ENCODE assay signal across 10 cellular contexts in the genomic region with DNA sequence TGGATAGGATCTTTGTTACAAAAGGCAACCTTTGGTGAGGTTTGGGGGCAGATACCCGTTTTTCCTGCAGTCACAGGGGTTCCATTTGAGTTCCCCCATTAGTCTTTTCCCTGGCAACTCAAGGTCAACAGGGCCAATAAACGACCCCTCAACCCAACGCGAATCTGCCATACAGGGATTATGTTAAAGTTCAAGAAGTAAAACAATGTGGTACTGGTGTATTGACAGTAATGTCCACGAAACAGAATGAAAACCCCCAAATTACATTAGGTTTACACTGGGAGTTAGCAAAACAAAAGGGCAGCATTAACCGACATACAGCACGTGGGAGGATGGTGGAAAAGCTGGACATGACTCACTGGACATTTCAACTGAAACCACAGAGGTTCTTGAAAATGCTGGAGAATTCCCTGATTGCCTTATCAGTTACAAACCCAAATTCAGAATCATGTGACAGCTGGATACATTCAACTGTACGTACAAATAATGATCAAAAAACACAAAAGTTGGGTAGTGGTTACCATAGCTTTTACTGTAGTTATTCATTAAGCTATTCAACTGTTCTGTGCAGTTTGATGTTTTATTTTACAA. TPM values are rescaled to one million over a fixed set of nuclear protein-coding genes. Genes with fewer than 3 reads are reported as not detected.
A peak's percentile ranks its signal among the peaks of the same experiment; 100 is the strongest.
DNase-seq lines count a peak whose midpoint lies in the region; ATAC-seq and TF ChIP-seq lines count a peak whose summit lies in the region.
"Had no signal": no experiment of that assay in that cellular context is flagged by ENCODE, and none has a peak within 500 bp of the region (broad histone marks: within the 10 kb centered on the region; RNA-seq: fewer than 3 reads in every experiment).

No MANE protein-coding gene starts in this region.

- peaks cover 0 to 53% (median 19%) of the 10 kb centered on the region in 3 donors for H3K36me3 Mint-ChIP-seq in CD8-positive, alpha-beta memory T cell
- H3K36me3 Mint-ChIP-seq in endodermal cell (ENCODE audit: low read depth) (peaks cover 23% of the 10 kb centered on the region), neural progenitor cell (peaks cover 19% of the 10 kb centered on the region)

- H3F3A ChIP-seq in neural progenitor cell (ENCODE audit: low read depth): peaks cover 11% of the 10 kb centered on the region

- no peak overlapping the region for H2AFZ ChIP-seq in neural progenitor cell (replicated peaks)

- no peaks in the 10 kb centered on the region for H3K79me2 ChIP-seq in neural progenitor cell (ENCODE audit: low read depth)

- no peak overlapping the region for H3K4me3 ChIP-seq in CD8-positive, alpha-beta memory T cell (ENCODE audit: low read length)
- H3K4me3 ChIP-seq in endodermal cell (ENCODE audit: low read length) (peak overlapping the region; percentile 88), neural progenitor cell (peak overlapping the region; percentile 69)

- in situ Hi-C loops in KBM-7 (cut with MboI; ENCODE audit: low pct_unique_long_range_greater_than_20kb, low sequenced_read_pairs): loop anchor here (25.0 kb wide), 1 partner anchor 176 kb away; no protein-coding TSS in a partner anchor

- TF ChIP-seq CTCF in endodermal cell (conservative IDR thresholded peaks at IDR 0.05) (no peak), neural progenitor cell (IDR thresholded peaks at IDR 0.05) (no peak)

- DNase-seq in CD8-positive, alpha-beta memory T cell: no peak
- DNase-seq in OCI-M1 (lab: John Stamatoyannopoulos, UW) (peak; percentile 20), endodermal cell (peak; percentile 48), neural progenitor cell (ENCODE audit: low spot score) (no peak), KBM-7 (no peak), GM19240 (ENCODE audit: insufficient read length, low spot score) (no peak), NCI-H524 treated with DMSO at 0.1 percent for 48 hours (lab: John Stamatoyannopoulos, UW) (no peak)

- peak overlapping the region; percentile 7 for H3K9ac ChIP-seq in endodermal cell (ENCODE audit: extremely low read depth, low read length, poor library complexity, severe bottlenecking)
- no peak overlapping the region for H3K9ac ChIP-seq in neural progenitor cell
- H3K9ac ChIP-seq: KMS-11 had no signal

- peak overlapping the region; percentile 39 for H3K27ac ChIP-seq in CD8-positive, alpha-beta memory T cell (ENCODE audit: low read depth, low read length)
- H3K27ac ChIP-seq in endodermal cell (ENCODE audit: low read depth, low read length) (no peak overlapping the region), neural progenitor cell (no peak overlapping the region)
- H3K27ac ChIP-seq: KMS-11 had no signal

- peak overlapping the region in 1 of 7 donors; percentile 61 for H3K4me3 Mint-ChIP-seq in CD8-positive, alpha-beta memory T cell
- H3K4me3 Mint-ChIP-seq in endodermal cell (peak overlapping the region; percentile 74), neural progenitor cell (peak overlapping the region; percentile 89)

- no peaks in the 10 kb centered on the region for H3K9me3 ChIP-seq in CD8-positive, alpha-beta memory T cell (ENCODE audit: low read length)
- no peaks in the 10 kb centered on the region for H3K9me3 ChIP-seq in endodermal cell (ENCODE audit: control insufficient read depth, low read length)
- H3K9me3 ChIP-seq in neural progenitor cell (ENCODE audit: low read depth): no peaks in the 10 kb centered on the region

- H3K27ac Mint-ChIP-seq in CD8-positive, alpha-beta memory T cell: peak overlapping the region in 3 of 8 donors; percentile 8 to 58 (median 21)
- H3K27ac Mint-ChIP-seq in endodermal cell (peak overlapping the region; percentile 92), neural progenitor cell (peak overlapping the region; percentile 99)

- no peaks in the 10 kb centered on the region for H4K20me1 ChIP-seq in neural progenitor cell (ENCODE audit: low read depth)

- peaks cover 6% of the 10 kb centered on the region for H3K36me3 ChIP-seq in CD8-positive, alpha-beta memory T cell (ENCODE audit: insufficient read depth, low read length)
- no peaks in the 10 kb centered on the region for H3K36me3 ChIP-seq in endodermal cell (ENCODE audit: control insufficient read depth, insufficient read depth, low read length)
- no peaks in the 10 kb centered on the region for H3K36me3 ChIP-seq in neural progenitor cell

- POLR2A ChIA-PET in CD8-positive, alpha-beta memory T cell (lab: Charles Lee): interaction anchor here (1.0 kb wide), 1 partner anchor 156 kb away, joined by 3 read pairs; the partner anchor contains the start of gene SMPD4

- ATAC-seq in HG03439 (IDR thresholded peaks at IDR 0.05; ENCODE audit: unreplicated experiment): no peak
- ATAC-seq: naive thymus-derived CD8-positive, alpha-beta T cell had no signal

- H3K4me1 ChIP-seq in CD8-positive, alpha-beta memory T cell (ENCODE audit: insufficient read depth, low read length): peaks cover 11% of the 10 kb centered on the region
- no peaks in the 10 kb centered on the region for H3K4me1 ChIP-seq in endodermal cell (ENCODE audit: control insufficient read depth, insufficient read depth, low read length)
- H3K4me1 ChIP-seq in neural progenitor cell: peaks cover 3% of the 10 kb centered on the region

- CTCF ChIA-PET in CD8-positive, alpha-beta memory T cell (lab: Charles Lee): interaction anchor here (0.7 kb wide), 1 partner anchor 1899 kb away, joined by 3 read pairs; no protein-coding TSS in a partner anchor

- peaks cover under 1 to 2% of the 10 kb centered on the region in 2 donors for H3K27me3 Mint-ChIP-seq in CD8-positive, alpha-beta memory T cell
- H3K27me3 Mint-ChIP-seq in endodermal cell (ENCODE audit: insufficient read depth) (peaks cover 16% of the 10 kb centered on the region), neural progenitor cell (ENCODE audit: insufficient read depth, low read depth) (peaks cover 30% of the 10 kb centered on the region)

- WGBS in endodermal cell (ENCODE audit: insufficient coverage in 1 of 2, insufficient read length in 1 of 2), 2 experiments: 73 to 79% methylated on average over 6 to 8 of the region's 8 CpGs

- no peaks in the 10 kb centered on the region for H3K27me3 ChIP-seq in CD8-positive, alpha-beta memory T cell (ENCODE audit: insufficient read depth, low read length, poor library complexity, severe bottlenecking)
- H3K27me3 ChIP-seq in endodermal cell (ENCODE audit: control insufficient read depth, insufficient read depth, low read length, poor library complexity, severe bottlenecking) (no peaks in the 10 kb centered on the region), neural progenitor cell (no peaks in the 10 kb centered on the region)

- peak overlapping the region; percentile 80 for H3K4me2 ChIP-seq in neural progenitor cell
- H3K4me2 ChIP-seq: KMS-11 had no signal

- no peaks in the 10 kb centered on the region for H3K9me3 Mint-ChIP-seq in CD8-positive, alpha-beta memory T cell
- H3K9me3 Mint-ChIP-seq in endodermal cell (no peaks in the 10 kb centered on the region), neural progenitor cell (peaks cover 11% of the 10 kb centered on the region)
- H3K9me3 Mint-ChIP-seq: naive thymus-derived CD8-positive, alpha-beta T cell had no signal

- peaks cover 21 to 28% (median 26%) of the 10 kb centered on the region in 3 donors for H3K4me1 Mint-ChIP-seq in CD8-positive, alpha-beta memory T cell
- H3K4me1 Mint-ChIP-seq in endodermal cell (peaks cover 15% of the 10 kb centered on the region), neural progenitor cell (peaks cover 28% of the 10 kb centered on the region)

RNA-seq across cellular contexts. Expression of gene IMP4, which starts 4.9 kb away (rescaled TPM):
- 100 to 1,000 TPM; 227 to 239 TPM for total RNA-seq in CD8-positive, alpha-beta memory T cell
- 86.8 TPM for polyA plus RNA-seq in CD8-positive, alpha-beta memory T cell
- total RNA-seq in endodermal cell (10 to 100 TPM; 47.1 to 55.1 TPM), neural progenitor cell (ENCODE audit: low replicate concordance) (23.3 and 51.4 TPM in 2 replicates)
- 38.5 TPM for polyA plus RNA-seq in endodermal cell (2013, experiment 1 of 2)
- polyA plus RNA-seq in endodermal cell (2013, experiment 2 of 2): 36.8 TPM

RNA-seq across cellular contexts. Expression of gene PTPN18, which starts 18.0 kb away (rescaled TPM):
- 10 to 100 TPM; 55.1 to 60.0 TPM for total RNA-seq in CD8-positive, alpha-beta memory T cell
- 77.7 TPM for polyA plus RNA-seq in CD8-positive, alpha-beta memory T cell
- 10 to 100 TPM; 16.4 to 19.6 TPM for total RNA-seq in endodermal cell
- polyA plus RNA-seq in endodermal cell (2013, experiment 1 of 2): 15.1 TPM
- 13.8 TPM for polyA plus RNA-seq in endodermal cell (2013, experiment 2 of 2)
- total RNA-seq in neural progenitor cell (ENCODE audit: low replicate concordance): 4.0 and 17.6 TPM in 2 replicates

Comparison
In these comparisons a context has a peak if more than half of its experiments do, and no peak if none do; other contexts are left out.
1. DNase-seq: peak in OCI-M1 (single experiment) and endodermal cell (single experiment); none in CD8-positive, alpha-beta memory T cell (0 of 5), neural progenitor cell (single experiment), KBM-7 (single experiment), GM19240 (single experiment) and NCI-H524 treated with DMSO at 0.1 percent for 48 hours (single experiment).